In the genomic region with DNA sequence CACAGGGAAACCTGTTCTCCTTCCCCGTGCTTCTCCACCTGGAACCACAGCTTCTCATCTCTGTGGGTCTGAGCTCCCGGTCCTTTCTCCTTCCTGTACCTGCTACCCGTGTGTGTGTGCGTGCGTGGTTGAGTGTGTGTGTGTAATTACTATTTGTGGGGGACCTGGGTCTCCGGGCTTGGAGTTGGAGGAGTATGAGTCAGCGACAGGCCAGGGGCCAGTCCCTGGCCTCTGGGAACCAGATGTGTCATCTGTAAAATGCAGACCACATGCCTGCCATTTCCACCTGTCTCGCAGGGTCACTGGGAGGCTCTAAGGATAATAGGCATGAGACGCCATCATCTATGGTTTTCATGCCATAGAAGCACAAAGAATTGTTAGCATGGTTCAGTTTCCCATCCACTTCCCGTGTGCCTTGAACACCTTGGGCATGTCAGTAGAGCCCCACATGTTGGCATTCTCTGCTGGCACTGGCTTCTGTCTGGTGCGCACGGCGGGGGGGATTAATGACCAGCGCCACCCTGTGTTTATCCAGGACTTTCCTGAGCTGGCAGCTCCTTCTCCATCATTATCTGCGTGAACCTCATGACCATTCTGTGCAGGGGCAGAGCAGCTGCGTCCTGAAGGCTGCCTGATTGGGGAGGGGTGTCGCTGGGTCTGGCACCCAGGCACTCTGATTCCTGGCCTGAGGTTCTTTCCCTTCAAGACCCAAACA, we compare ENCODE assay signal across 8 cellular contexts. TPM values are rescaled to one million over a fixed set of nuclear protein-coding genes. Genes with fewer than 3 reads are reported as not detected.
DNase-seq lines count a peak whose midpoint lies in the region; ATAC-seq, FAIRE-seq and TF ChIP-seq lines count a peak whose summit lies in the region.
"Had no signal": no experiment of that assay in that cellular context is flagged by ENCODE, and none has a peak within 500 bp of the region (broad histone marks: within the 10 kb centered on the region; RNA-seq: fewer than 3 reads in every experiment).

No MANE protein-coding gene starts in this region.

- TF ChIP-seq EP300 in K562 (IDR thresholded peaks at IDR 0.05; ENCODE audit: low read length), result no peak

- H3K4me3 ChIP-seq in IMR-90 (ENCODE audit: insufficient read depth, low read depth, low read length) (peak overlapping the region; percentile 88), K562 (peak overlapping the region; percentile 87), kidney epithelial cell (ENCODE audit: low read depth, low read length) (peak overlapping the region; percentile 86), tibial artery (peak overlapping the region; percentile 65 to 67)

- no peak for TF ChIP-seq RAD21 in IMR-90 (IDR thresholded peaks at IDR 0.05; ENCODE audit: low read length)
- TF ChIP-seq RAD21 in K562 (CRISPR knock-in tag; conservative IDR thresholded peaks at IDR 0.05 in 1 of 2, IDR thresholded peaks at IDR 0.05 in 1 of 2), result no peak

- H3K9me1 ChIP-seq in IMR-90 (ENCODE audit: insufficient read depth, low read length) (peaks cover 2% of the 10 kb centered on the region; the same call in 1 of the 2 replicates), K562 (ENCODE audit: control insufficient read depth, insufficient read depth, low read length) (no peaks in the 10 kb centered on the region)

- peak; percentile 79 for FAIRE-seq in K562 (lab: Jason Lieb, UNC)

- no peak overlapping the region for H2AK5ac ChIP-seq in IMR-90 (ENCODE audit: low read depth, low read length)

- WGBS in IMR-90 (ENCODE audit: extremely low coverage in 2 of 2, insufficient read length in 1 of 2), 2 experiments, result 65% methylated on average over 4 of the region's 17 CpGs; no CpG with 5 or more reads in 1 of the 2 experiments
- WGBS in K562 (ENCODE audit: insufficient coverage, low coverage, missing lambda C conversion rate), result 29% methylated on average over 17 of the region's 17 CpGs

- in situ Hi-C loops in IMR-90 (cut with MboI; ENCODE audit: low sequenced_read_pairs) (no loop called here), K562 (cut with MboI) (no loop called here)

- H3K23ac ChIP-seq in IMR-90 (ENCODE audit: low read depth, low read length), result no peak overlapping the region

- dilution Hi-C loops in IMR-90 (cut with HindIII; ENCODE audit: low sequenced_read_pairs, unreplicated experiment), result no loop called here

- no peak overlapping the region for H3K18ac ChIP-seq in IMR-90 (ENCODE audit: low read depth, low read length)

- no peak overlapping the region for H3K27ac Mint-ChIP-seq in effector memory CD8-positive, alpha-beta T cell

- no peak overlapping the region for H3K56ac ChIP-seq in IMR-90 (ENCODE audit: extremely low read depth, insufficient read depth, low read length)

- peaks cover 2% of the 10 kb centered on the region for H3K36me3 Mint-ChIP-seq in effector memory CD8-positive, alpha-beta T cell (ENCODE audit: insufficient read depth)

- DNase-seq in IMR-90 (peak; percentile 56), K562 (ENCODE audit: extremely low read depth in 1 of 4, low spot score in 3 of 4) (peak; percentile 51 to 67 (median 56)), kidney epithelial cell (ENCODE audit: low read depth) (no peak), tibial artery (no peak), superior temporal gyrus (ENCODE audit: extremely low spot score) (no peak)
- no peak for DNase-seq in effector memory CD8-positive, alpha-beta T cell
- DNase-seq: NCI-H1092 treated with DMSO at 0.1 percent for 48 hours had no signal

- TF ChIP-seq CTCF in IMR-90 (conservative IDR thresholded peaks at IDR 0.05; ENCODE audit: low read depth, low read length), result no peak
- TF ChIP-seq CTCF in K562 (IDR thresholded peaks at IDR 0.05 in 2 of 3, conservative IDR thresholded peaks at IDR 0.05 in 1 of 3; ENCODE audit: insufficient read depth in 2 of 3, low read depth in 1 of 3, low read length in 3 of 3), result no peak; a peak in 1 of 6 replicates
- TF ChIP-seq CTCF in kidney epithelial cell (IDR thresholded peaks at IDR 0.05; ENCODE audit: insufficient read depth, low read length, poor library complexity, severe bottlenecking), result no peak
- TF ChIP-seq CTCF in tibial artery (IDR thresholded peaks at IDR 0.05), result no peak

- no peak overlapping the region for H2BK15ac ChIP-seq in IMR-90 (ENCODE audit: low read depth, low read length)

- BruUV-seq in IMR-90 (replicated peaks; lab: Mats Ljungman, UMichigan), result no TSS peak
- BruUV-seq in K562 (replicated peaks; lab: Mats Ljungman, UMichigan), result no TSS peak

- H2BK5ac ChIP-seq in IMR-90 (ENCODE audit: low read depth, low read length, poor library complexity, severe bottlenecking), result no peak overlapping the region

- no peak for TF ChIP-seq POLR2A in IMR-90 (IDR thresholded peaks at IDR 0.05; ENCODE audit: low read depth, low read length)
- TF ChIP-seq POLR2A in K562 (conservative IDR thresholded peaks at IDR 0.05), result no peak

- ATAC-seq in IMR-90 (ENCODE audit: low read depth) (no peak), K562 (peak; percentile 32), esophagus mucosa (no peak)
- no peak for ATAC-seq in effector memory CD8-positive, alpha-beta T cell (replicated peaks)

- H4K8ac ChIP-seq in IMR-90 (ENCODE audit: low read depth in 2 of 2, low read length in 2 of 2), result no peak overlapping the region

- POLR2A ChIA-PET in IMR-90 (lab: Charles Lee; ENCODE audit: unreplicated experiment) (no interaction called here), K562 (lab: Yijun Ruan, JAX) (interaction anchor here (0.6 to 1.1 kb wide), 2 partner anchors 52 to 141 kb away, joined by 3 read pairs; no protein-coding TSS in a partner anchor)

- H3K9me3 ChIP-seq in IMR-90 (ENCODE audit: control insufficient read depth, insufficient read depth, low read length) (no peaks in the 10 kb centered on the region), K562 (replicated peaks; ENCODE audit: control insufficient read depth, insufficient read depth, low read depth, low read length) (no peaks in the 10 kb centered on the region), tibial artery (no peaks in the 10 kb centered on the region)

- H3K4ac ChIP-seq in IMR-90 (ENCODE audit: low read depth, low read length), result no peak overlapping the region

- H2BK20ac ChIP-seq in IMR-90 (ENCODE audit: low read depth, low read length), result no peak overlapping the region

- peaks cover 0 to 3% of the 10 kb centered on the region in 2 donors for H3K4me1 Mint-ChIP-seq in effector memory CD8-positive, alpha-beta T cell (ENCODE audit: low read depth in 2 of 2)

- intact Hi-C loops in IMR-90 (cut with micrococcal nuclease) (no loop called here), K562 (cut with micrococcal nuclease) (no loop called here), tibial artery (cut with DNase I; ENCODE audit: low total_unique reads) (no loop called here)

- peaks cover 9% of the 10 kb centered on the region for H3K4me1 ChIP-seq in IMR-90 (ENCODE audit: control insufficient read depth, insufficient read depth, low read length)
- H3K4me1 ChIP-seq in K562 (replicated peaks in 1 of 2; ENCODE audit: control insufficient read depth in 2 of 2, insufficient read depth in 2 of 2, low read length in 2 of 2), result peaks cover 9 to 34% of the 10 kb centered on the region in 2 experiments; a peak in 4 of 5 replicates
- peaks cover 0 to 30% (median 26%) of the 10 kb centered on the region in 4 donors for H3K4me1 ChIP-seq in tibial artery

- CTCF ChIA-PET in IMR-90 (lab: Yijun Ruan, JAX), result interaction anchor here (1.2 kb wide), 1 partner anchor 16 kb away, joined by 3 read pairs; no protein-coding TSS in a partner anchor
- CTCF ChIA-PET in K562 (lab: Yijun Ruan, JAX; ENCODE audit: low intra/inter-chr PET ratio), result no interaction called here

- H3K4me3 Mint-ChIP-seq in effector memory CD8-positive, alpha-beta T cell, result no peak overlapping the region

- H4K5ac ChIP-seq in IMR-90 (ENCODE audit: low read depth, low read length), result no peak overlapping the region

- no peak overlapping the region for H3K14ac ChIP-seq in IMR-90 (replicated peaks; ENCODE audit: low read depth, low read length)

- H4K91ac ChIP-seq in IMR-90 (ENCODE audit: insufficient read depth, low read depth, low read length), result no peak overlapping the region

- no peaks in the 10 kb centered on the region for H3K27me3 ChIP-seq in IMR-90 (ENCODE audit: control insufficient read depth, insufficient read depth, low read length)
- no peaks in the 10 kb centered on the region for H3K27me3 ChIP-seq in K562 (ENCODE audit: control insufficient read depth in 2 of 2, insufficient read depth in 2 of 2, low read length in 2 of 2)
- no peaks in the 10 kb centered on the region for H3K27me3 ChIP-seq in kidney epithelial cell (ENCODE audit: control insufficient read depth, insufficient read depth, low read length)
- no peaks in the 10 kb centered on the region for H3K27me3 ChIP-seq in tibial artery

- H3K27ac ChIP-seq in IMR-90 (ENCODE audit: insufficient read depth, low read length) (no peak overlapping the region), K562 (ENCODE audit: extremely low read depth, low read depth, low read length) (no peak overlapping the region; the same call in 1 of the 3 replicates), tibial artery (no peak overlapping the region)

- no peak overlapping the region for H2BK120ac ChIP-seq in IMR-90 (ENCODE audit: low read depth, low read length)

- peaks cover 27 to 34% of the 10 kb centered on the region in 2 experiments for H3K79me1 ChIP-seq in IMR-90 (ENCODE audit: low read depth in 1 of 2, low read length in 2 of 2)

- H4K20me1 ChIP-seq in IMR-90 (ENCODE audit: insufficient read depth, low read length) (no peaks in the 10 kb centered on the region), K562 (replicated peaks; ENCODE audit: control insufficient read depth, insufficient read depth, low read length) (no peaks in the 10 kb centered on the region; the same call in 1 of the 2 replicates)

- H3K9me3 Mint-ChIP-seq in effector memory CD8-positive, alpha-beta T cell, result no peaks in the 10 kb centered on the region

- H3K4me2 ChIP-seq in IMR-90 (ENCODE audit: low read depth, low read length), result peak overlapping the region; percentile 95
- peak overlapping the region; percentile 91 for H3K4me2 ChIP-seq in K562 (ENCODE audit: insufficient read depth, low read length)

- H3K27me3 Mint-ChIP-seq in effector memory CD8-positive, alpha-beta T cell, result no peaks in the 10 kb centered on the region

- H3K9ac ChIP-seq in IMR-90 (ENCODE audit: low read depth, low read length) (peak overlapping the region; percentile 91), K562 (ENCODE audit: insufficient read depth in 1 of 2, low read depth in 2 of 2, low read length in 2 of 2) (peak overlapping the region; percentile 68 to 97)

- H2AFZ ChIP-seq in IMR-90 (replicated peaks; ENCODE audit: low read length, poor library complexity) (no peak overlapping the region), K562 (ENCODE audit: low read depth, low read length) (peak overlapping the region; percentile 19; the same call in 1 of the 2 replicates)

- H3K36me3 ChIP-seq in IMR-90 (ENCODE audit: control insufficient read depth, insufficient read depth, low read length) (peaks cover 26% of the 10 kb centered on the region), K562 (ENCODE audit: control insufficient read depth, insufficient read depth, low read length) (peaks cover 9% of the 10 kb centered on the region; the same call in 2 of the 3 replicates), kidney epithelial cell (ENCODE audit: control insufficient read depth, insufficient read depth, low read length) (peaks cover 2% of the 10 kb centered on the region), tibial artery (peaks cover 8 to 46% (median 32%) of the 10 kb centered on the region in 3 donors)

- H2AK9ac ChIP-seq in IMR-90 (replicated peaks; ENCODE audit: low read depth, low read length, poor library complexity), result peak overlapping the region; percentile 29

- H3K79me2 ChIP-seq in K562 (ENCODE audit: control insufficient read depth, insufficient read depth, low read length), result peaks cover 12% of the 10 kb centered on the region

RNA-seq across cellular contexts. Expression of a gene that starts 1.5 kb away (rescaled TPM):
- 8.2 and 8.3 TPM in 2 replicates for total RNA-seq in IMR-90 (2012; rRNA removed)
- polyA plus RNA-seq in IMR-90 (2012; rRNA removed), result 12.7 and 14.5 TPM in 2 replicates
- polyA plus RNA-seq in IMR-90 (2012; cell fraction: cytosol; rRNA removed), result 9.2 and 18.7 TPM in 2 replicates
- polyA plus RNA-seq in IMR-90 (2012; cell fraction: nucleus; rRNA removed; ENCODE audit: low replicate concordance), result 15.6 and 43.0 TPM in 2 replicates
- 3.9 and 8.4 TPM in 2 replicates for total RNA-seq in K562 (2011; cell fraction: chromatin; rRNA removed; ENCODE audit: low replicate concordance)
- 8.7 and 9.3 TPM in 2 replicates for total RNA-seq in K562 (2011; cell fraction: nucleolus; rRNA removed)
- total RNA-seq in K562 (2011; cell fraction: nucleoplasm; rRNA removed), result 3.0 and 3.1 TPM in 2 replicates
- total RNA-seq in K562 (2014; rRNA removed), result 11.8 and 14.2 TPM in 2 replicates
- 1.9 and 2.4 TPM in 2 replicates for total RNA-seq in K562 (2014; rRNA removed; fragmentation: Illumina TruSeq; extraction: Trizol)
- total RNA-seq in K562 (2015; rRNA removed; fragmentation: Illumina TruSeq; extraction: Trizol), result 5.1 and 5.4 TPM in 2 replicates
- total RNA-seq in K562 (2021), result 9.4 and 10.1 TPM in 2 replicates
- 3.6 and 4.7 TPM in 2 replicates for polyA plus RNA-seq in K562 (2011; rRNA removed)
- polyA plus RNA-seq in K562 (2011; cell fraction: cytosol; rRNA removed), result 6.0 and 16.0 TPM in 2 replicates
- polyA plus RNA-seq in K562 (2011; cell fraction: nucleus; rRNA removed), result 6.6 and 12.0 TPM in 2 replicates
- polyA plus RNA-seq in K562 (2012), result 6.3 and 12.0 TPM in 2 replicates
- 3.3 and 5.0 TPM in 2 replicates for polyA plus RNA-seq in K562 (2014; fragmentation: Illumina TruSeq; extraction: Trizol)
- not detected for polyA plus RNA-seq in K562 (2014; fragmentation: Nextera tagmentation; extraction: Ambion mirVana)
- 8.3 and 8.7 TPM in 2 replicates for polyA plus RNA-seq in K562 (2014; rRNA removed)
- polyA minus RNA-seq in K562 (2011; rRNA and poly(A)+ RNA removed), result 0.81 and 2.0 TPM in 2 replicates
- 4.6 and 6.7 TPM in 2 replicates for polyA minus RNA-seq in K562 (2011; cell fraction: cytosol; rRNA and poly(A)+ RNA removed)
- 1.9 and 2.6 TPM in 2 replicates for polyA minus RNA-seq in K562 (2011; cell fraction: nucleus; rRNA and poly(A)+ RNA removed)
- total RNA-seq in kidney epithelial cell, result 25.1 and 27.9 TPM in 2 replicates
- 5.6 TPM for total RNA-seq in esophagus mucosa

RNA-seq across cellular contexts. Expression of a gene that starts 14.8 kb away (rescaled TPM):
- total RNA-seq in IMR-90 (2012; rRNA removed), result not detected in 2 replicates
- polyA plus RNA-seq in IMR-90 (2012; rRNA removed), result not detected in 2 replicates
- not detected in 2 replicates for polyA plus RNA-seq in IMR-90 (2012; cell fraction: cytosol; rRNA removed)
- 0.02 and 0.12 TPM in 2 replicates for polyA plus RNA-seq in IMR-90 (2012; cell fraction: nucleus; rRNA removed; ENCODE audit: low replicate concordance)
- not detected in 2 replicates for total RNA-seq in K562 (2011; cell fraction: chromatin; rRNA removed; ENCODE audit: low replicate concordance)
- total RNA-seq in K562 (2011; cell fraction: nucleolus; rRNA removed), result 0.17 TPM in 1 of 2 replicates, not detected in the other
- total RNA-seq in K562 (2011; cell fraction: nucleoplasm; rRNA removed), result 0.37 TPM in 1 of 2 replicates, not detected in the other
- total RNA-seq in K562 (2014; rRNA removed), result not detected in 2 replicates
- total RNA-seq in K562 (2014; rRNA removed; fragmentation: Illumina TruSeq; extraction: Trizol), result not detected in 2 replicates
- total RNA-seq in K562 (2015; rRNA removed; fragmentation: Illumina TruSeq; extraction: Trizol), result not detected in 2 replicates
- 0.16 and 0.22 TPM in 2 replicates for total RNA-seq in K562 (2021)
- not detected in 2 replicates for polyA plus RNA-seq in K562 (2011; rRNA removed)
- 0.03 TPM in 1 of 2 replicates, not detected in the other for polyA plus RNA-seq in K562 (2011; cell fraction: cytosol; rRNA removed)
- polyA plus RNA-seq in K562 (2011; cell fraction: nucleus; rRNA removed), result 0.10 TPM in 1 of 2 replicates, not detected in the other
- 0.14 TPM in 1 of 2 replicates, not detected in the other for polyA plus RNA-seq in K562 (2012)
- not detected in 2 replicates for polyA plus RNA-seq in K562 (2014; fragmentation: Illumina TruSeq; extraction: Trizol)
- not detected for polyA plus RNA-seq in K562 (2014; fragmentation: Nextera tagmentation; extraction: Ambion mirVana)
- not detected in 2 replicates for polyA plus RNA-seq in K562 (2014; rRNA removed)
- not detected in 2 replicates for polyA minus RNA-seq in K562 (2011; rRNA and poly(A)+ RNA removed)
- polyA minus RNA-seq in K562 (2011; cell fraction: cytosol; rRNA and poly(A)+ RNA removed), result not detected in 2 replicates
- not detected in 2 replicates for polyA minus RNA-seq in K562 (2011; cell fraction: nucleus; rRNA and poly(A)+ RNA removed)
- total RNA-seq in kidney epithelial cell, result not detected in 2 replicates
- not detected for total RNA-seq in esophagus mucosa

RNA-seq across cellular contexts. Expression of a gene that starts 20.9 kb away (rescaled TPM):
- total RNA-seq in IMR-90 (2012; rRNA removed) (0.56 and 0.72 TPM in 2 replicates), K562 (2014; rRNA removed) (2.7 and 3.2 TPM in 2 replicates), K562 (2014; rRNA removed; fragmentation: Illumina TruSeq; extraction: Trizol) (0.61 and 0.84 TPM in 2 replicates), K562 (2015; rRNA removed; fragmentation: Illumina TruSeq; extraction: Trizol) (1.8 and 2.1 TPM in 2 replicates), K562 (2021) (9.3 and 10.0 TPM in 2 replicates), kidney epithelial cell (13.7 and 16.6 TPM in 2 replicates), esophagus mucosa (9.7 TPM)
- polyA plus RNA-seq in IMR-90 (2012; rRNA removed) (4.0 and 4.1 TPM in 2 replicates), K562 (2011; rRNA removed) (0.74 and 1.2 TPM in 2 replicates), K562 (2014; fragmentation: Illumina TruSeq; extraction: Trizol) (1.8 and 5.0 TPM in 2 replicates), K562 (2014; fragmentation: Nextera tagmentation; extraction: Ambion mirVana) (under 1 TPM; 0.49 to 0.62 TPM), K562 (2014; rRNA removed) (3.1 and 3.2 TPM in 2 replicates)
- 2.3 and 4.0 TPM in 2 replicates for polyA plus RNA-seq in IMR-90 (2012; cell fraction: cytosol; rRNA removed)
- 1.7 and 4.7 TPM in 2 replicates for polyA plus RNA-seq in IMR-90 (2012; cell fraction: nucleus; rRNA removed; ENCODE audit: low replicate concordance)
- 3.3 and 8.4 TPM in 2 replicates for total RNA-seq in K562 (2011; cell fraction: chromatin; rRNA removed; ENCODE audit: low replicate concordance)
- total RNA-seq in K562 (2011; cell fraction: nucleolus; rRNA removed), result 6.6 and 7.7 TPM in 2 replicates
- total RNA-seq in K562 (2011; cell fraction: nucleoplasm; rRNA removed), result 4.5 and 4.7 TPM in 2 replicates
- polyA plus RNA-seq in K562 (2011; cell fraction: cytosol; rRNA removed), result 0.93 and 2.0 TPM in 2 replicates
- 3.5 and 6.9 TPM in 2 replicates for polyA plus RNA-seq in K562 (2011; cell fraction: nucleus; rRNA removed)
- polyA plus RNA-seq in K562 (2012), result 6.1 and 13.6 TPM in 2 replicates
- 0.88 and 0.99 TPM in 2 replicates for polyA minus RNA-seq in K562 (2011; rRNA and poly(A)+ RNA removed)
- polyA minus RNA-seq in K562 (2011; cell fraction: cytosol; rRNA and poly(A)+ RNA removed), result 3.6 and 7.0 TPM in 2 replicates
- 3.0 and 3.4 TPM in 2 replicates for polyA minus RNA-seq in K562 (2011; cell fraction: nucleus; rRNA and poly(A)+ RNA removed)

RNA-seq across cellular contexts. Expression of a gene that starts 48.5 kb away (rescaled TPM):
- total RNA-seq in IMR-90 (2012; rRNA removed) (21.7 and 25.6 TPM in 2 replicates), K562 (2014; rRNA removed) (not detected in 2 replicates), K562 (2014; rRNA removed; fragmentation: Illumina TruSeq; extraction: Trizol) (not detected in 2 replicates), K562 (2015; rRNA removed; fragmentation: Illumina TruSeq; extraction: Trizol) (not detected in 2 replicates), K562 (2021) (1.5 and 2.2 TPM in 2 replicates), kidney epithelial cell (621 and 682 TPM in 2 replicates), esophagus mucosa (3.7 TPM)
- polyA plus RNA-seq in IMR-90 (2012; rRNA removed) (95.7 and 99.9 TPM in 2 replicates), K562 (2011; rRNA removed) (0.21 TPM in 1 of 2 replicates, not detected in the other), K562 (2014; fragmentation: Illumina TruSeq; extraction: Trizol) (0.31 and 0.64 TPM in 2 replicates), K562 (2014; fragmentation: Nextera tagmentation; extraction: Ambion mirVana) (under 1 TPM; 0.24 to 0.42 TPM), K562 (2014; rRNA removed) (0.43 and 2.0 TPM in 2 replicates)
- polyA plus RNA-seq in IMR-90 (2012; cell fraction: cytosol; rRNA removed), result 129 and 155 TPM in 2 replicates
- 61.6 and 113 TPM in 2 replicates for polyA plus RNA-seq in IMR-90 (2012; cell fraction: nucleus; rRNA removed; ENCODE audit: low replicate concordance)
- total RNA-seq in K562 (2011; cell fraction: chromatin; rRNA removed; ENCODE audit: low replicate concordance), result 1.1 TPM in 1 of 2 replicates, not detected in the other
- total RNA-seq in K562 (2011; cell fraction: nucleolus; rRNA removed), result 0.50 and 1.1 TPM in 2 replicates
- total RNA-seq in K562 (2011; cell fraction: nucleoplasm; rRNA removed), result not detected in 2 replicates
- polyA plus RNA-seq in K562 (2011; cell fraction: cytosol; rRNA removed), result 0.40 TPM in 2 replicates
- polyA plus RNA-seq in K562 (2011; cell fraction: nucleus; rRNA removed), result 0.29 and 0.43 TPM in 2 replicates
- polyA plus RNA-seq in K562 (2012), result 1.0 and 5.1 TPM in 2 replicates
- not detected in 2 replicates for polyA minus RNA-seq in K562 (2011; rRNA and poly(A)+ RNA removed)
- not detected in 2 replicates for polyA minus RNA-seq in K562 (2011; cell fraction: cytosol; rRNA and poly(A)+ RNA removed)
- not detected in 2 replicates for polyA minus RNA-seq in K562 (2011; cell fraction: nucleus; rRNA and poly(A)+ RNA removed)

Comparison
In these comparisons a context has a peak if more than half of its experiments do, and no peak if none do; other contexts are left out.
1. DNase-seq: peak in IMR-90 (single experiment) and K562 (4 of 4); none in kidney epithelial cell (single experiment), tibial artery (0 of 2), superior temporal gyrus (single experiment) and effector memory CD8-positive, alpha-beta T cell (0 of 3).
2. Peak in every context shown above with its lines, with median percentiles within 50 percentile points of each other: H3K4me3 ChIP-seq.